ENCODE assay signal across 9 cellular contexts in the genomic region with DNA sequence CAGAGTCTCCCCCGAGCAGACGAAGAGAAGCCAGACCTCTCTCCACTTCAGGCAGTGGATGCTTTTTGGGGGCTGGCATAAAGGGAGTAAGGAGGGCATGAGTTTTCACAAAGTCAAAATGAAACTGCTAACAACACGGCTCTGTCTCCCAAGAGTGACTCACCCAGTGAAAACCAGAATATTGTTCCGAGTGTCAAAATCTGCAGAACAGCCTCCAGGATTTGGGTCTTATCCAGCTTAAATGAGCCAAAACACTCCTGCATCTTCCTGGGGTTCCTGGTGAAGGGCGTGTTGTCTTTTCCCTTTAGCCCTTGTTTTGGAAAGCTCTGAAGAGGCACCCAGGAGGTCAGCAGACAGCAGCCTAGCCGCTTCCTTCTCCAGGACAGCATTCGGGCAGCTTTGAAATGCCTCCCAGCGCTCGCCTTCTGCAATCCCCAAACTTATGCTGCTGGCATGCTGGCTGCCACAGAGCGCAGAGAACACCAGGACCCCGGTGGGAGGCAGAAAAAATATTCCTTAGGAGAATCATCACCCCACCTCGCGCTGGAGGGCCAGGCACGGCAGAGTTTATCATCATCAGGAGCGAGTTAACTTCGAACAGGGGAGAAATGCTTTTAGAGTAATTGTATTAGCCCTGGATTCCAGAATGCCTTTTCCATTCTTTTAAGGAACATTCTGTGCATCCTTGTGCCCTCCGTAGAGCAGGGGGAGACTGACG.
DNase-seq lines count a peak whose midpoint lies in the region; ATAC-seq and TF ChIP-seq lines count a peak whose summit lies in the region.
"Had no signal": no experiment of that assay in that cellular context is flagged by ENCODE, and none has a peak within 500 bp of the region (broad histone marks: within the 10 kb centered on the region; RNA-seq: fewer than 3 reads in every experiment).

No MANE protein-coding gene starts in this region.

- TF ChIP-seq CTCF in body of pancreas (IDR thresholded peaks at IDR 0.05) (no peak), testis (IDR thresholded peaks at IDR 0.05) (no peak)

- no peak overlapping the region for H3K4me3 ChIP-seq in body of pancreas
- H3K4me3 ChIP-seq in testis: no peak overlapping the region

- TF ChIP-seq POLR2A in body of pancreas (IDR thresholded peaks at IDR 0.05) (no peak), testis (IDR thresholded peaks at IDR 0.05) (no peak)

- intact Hi-C loops in body of pancreas (cut with DNase I) (no loop called here), testis (cut with DNase I; ENCODE audit: low total_unique reads) (no loop called here)

- peak; percentile 27 for DNase-seq in SIG-M5 treated with dmso at 0.1 percent for 504 hours (lab: John Stamatoyannopoulos, UW; ENCODE audit: unreplicated experiment)
- DNase-seq in SIG-M5 (lab: John Stamatoyannopoulos, UW): no peak
- DNase-seq in body of pancreas: no peak
- peak; percentile 56 for DNase-seq in testis
- DNase-seq in retina: no peak
- DNase-seq: CD4-positive, CD25-positive, alpha-beta regulatory T cell had no signal

- no peaks in the 10 kb centered on the region for H3K27me3 ChIP-seq in body of pancreas
- H3K27me3 ChIP-seq in layer of hippocampus (ENCODE audit: control insufficient read depth, insufficient read depth, low read length): no peaks in the 10 kb centered on the region
- H3K27me3 ChIP-seq in testis: no peaks in the 10 kb centered on the region

- H3K27ac ChIP-seq in body of pancreas (peak overlapping the region; percentile 34 to 67 (median 43)), layer of hippocampus (ENCODE audit: low read depth, low read length) (peak overlapping the region; percentile 71), testis (peak overlapping the region; percentile 11 to 81)

- H3K36me3 ChIP-seq in body of pancreas (replicated peaks in 1 of 2; ENCODE audit: insufficient read depth in 1 of 2, low read depth in 2 of 2) (no peaks in the 10 kb centered on the region), testis (ENCODE audit: low read depth, missing control alignments) (no peaks in the 10 kb centered on the region)

- ATAC-seq in body of pancreas: peak; percentile 32
- ATAC-seq in GM19035 (IDR thresholded peaks at IDR 0.05; ENCODE audit: unreplicated experiment): no peak
- ATAC-seq in GM18907 (IDR thresholded peaks at IDR 0.05; ENCODE audit: unreplicated experiment): no peak

- H3K4me1 ChIP-seq in body of pancreas (peaks cover 16% of the 10 kb centered on the region), testis (peaks cover 42% of the 10 kb centered on the region)

- H3K9me3 ChIP-seq in body of pancreas: no peaks in the 10 kb centered on the region
- no peaks in the 10 kb centered on the region for H3K9me3 ChIP-seq in testis

- WGBS in body of pancreas, 2 donors: 35 to 38% methylated on average over 18 of the region's 18 CpGs
- 12% methylated on average over 16 to 18 of the region's 18 CpGs for WGBS in testis, 2 donors

Comparison
In these comparisons a context has a peak if more than half of its experiments do, and no peak if none do; other contexts are left out.
1. DNase-seq: peak in SIG-M5 treated with dmso at 0.1 percent for 504 hours (single experiment) and testis (single experiment); none in SIG-M5 (single experiment), body of pancreas (0 of 4) and retina (single experiment).
2. Peak in every context shown above with its lines, with median percentiles within 50 percentile points of each other: H3K27ac ChIP-seq.